Comparison of ENCODE assay signal across 1 cellular context in the genomic region with DNA sequence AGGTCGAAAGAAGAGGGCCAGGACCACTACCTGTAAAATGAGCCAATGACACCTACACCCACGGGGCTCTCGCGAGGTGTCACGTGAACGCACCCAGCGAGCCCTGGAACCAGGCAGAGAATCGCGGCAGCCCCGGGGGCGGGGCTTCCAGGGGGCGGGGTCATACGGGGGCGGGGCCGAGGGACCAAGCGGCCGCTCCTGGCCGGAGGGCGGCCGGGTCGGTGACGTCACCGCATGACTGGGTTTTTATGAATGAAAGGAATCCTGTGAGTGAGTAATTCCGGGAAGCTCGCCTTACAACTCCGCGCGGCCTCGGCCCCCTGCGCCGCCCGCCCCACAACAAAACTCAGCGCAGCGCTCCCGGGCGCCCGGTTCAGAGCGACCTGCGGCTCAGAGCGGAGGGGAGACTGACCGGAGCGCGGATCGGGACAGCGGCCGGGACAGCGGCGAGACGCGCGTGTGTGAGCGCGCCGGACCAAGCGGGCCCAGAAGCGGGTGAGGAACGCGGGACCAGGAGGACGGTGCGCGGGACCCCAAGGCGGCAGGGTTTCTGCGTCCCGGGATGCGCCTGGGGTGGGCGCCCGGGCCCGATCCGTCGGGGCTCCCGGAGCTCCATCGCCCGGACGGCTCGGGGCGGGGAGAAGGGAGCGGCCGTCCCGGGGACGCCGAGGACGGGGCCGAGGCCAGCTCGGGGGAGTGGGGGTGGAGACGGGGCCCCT.
A peak's percentile ranks its signal among the peaks of the same experiment; 100 is the strongest.
TF ChIP-seq lines count a peak whose summit lies in the region.

Gene MAFF, plus strand, starts transcription at position 277 of the 719 bp plus-strand sequence. CDS start 11,860 bp downstream, outside the sequence.

TF ChIP-seq in HCT116, 20 proteins besides CTCF, POLR2A, EP300 and RAD21 (continued from another document):
- TF ChIP-seq POLR2AphosphoS5 (IDR thresholded peaks at IDR 0.05; ENCODE audit: low read depth, low read length) (peak; percentile 86), EZH2 (IDR thresholded peaks at IDR 0.05) (no peak), TCF7L2 (IDR thresholded peaks at IDR 0.05; ENCODE audit: borderline replicate concordance, extremely low read depth, insufficient read depth, insufficient read length) (peak; percentile 52), SIN3A (IDR thresholded peaks at IDR 0.05; ENCODE audit: low read depth) (peak; percentile 85), ZBTB33 (IDR thresholded peaks at IDR 0.05; ENCODE audit: extremely low read depth, insufficient replicate concordance, low read length) (peak; percentile 90), EGR1 (IDR thresholded peaks at IDR 0.05; ENCODE audit: low read depth) (no peak), FOSL1 (IDR thresholded peaks at IDR 0.05; ENCODE audit: low read depth) (peak; percentile 82), SP1 (IDR thresholded peaks at IDR 0.05; ENCODE audit: low read depth) (peak; percentile 53; the same call in 1 of the 2 replicates), EZH2phosphoT487 (IDR thresholded peaks at IDR 0.05; ENCODE audit: borderline replicate concordance) (no peak), CEBPB (IDR thresholded peaks at IDR 0.05; ENCODE audit: low read depth) (no peak), SRF (IDR thresholded peaks at IDR 0.05; ENCODE audit: low read depth) (no peak)
- TF ChIP-seq, protein P1, sequence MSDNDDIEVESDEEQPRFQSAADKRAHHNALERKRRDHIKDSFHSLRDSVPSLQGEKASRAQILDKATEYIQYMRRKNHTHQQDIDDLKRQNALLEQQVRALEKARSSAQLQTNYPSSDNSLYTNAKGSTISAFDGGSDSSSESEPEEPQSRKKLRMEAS (IDR thresholded peaks at IDR 0.05): peak; percentile 51; the same call in 1 of the 2 replicates
